ENCODE assay signal across 8 cellular contexts in genomic region chr6:97459535-97459934, GRCh38.
"Had no signal": no experiment of that assay in that cellular context is flagged by ENCODE, and none has a peak within 500 bp of the region (broad histone marks: within the 10 kb centered on the region; RNA-seq: fewer than 3 reads in every experiment).

No MANE protein-coding gene starts in this region.

- ATAC-seq: GM23338, HCT116 had no signal

- DNase-seq: H7, HFFc6, IMR-90, KBM-7 had no signal

- H3K4me1 ChIP-seq: HAP-1 had no signal

- H3K27ac ChIP-seq: KMS-11 had no signal

- H3K9me3 ChIP-seq: HAP-1 had no signal

- H3K9ac ChIP-seq: KMS-11 had no signal

- H3K36me3 ChIP-seq: HAP-1 had no signal

- H3K27ac Mint-ChIP-seq: GM23338, HFFc6 had no signal

- H3K4me3 Mint-ChIP-seq: GM23338, HFFc6 had no signal

- H3K4me3 ChIP-seq: GM23338, HAP-1 had no signal

- H3K9me3 Mint-ChIP-seq: GM23338, HFFc6 had no signal
